Comparison of ENCODE assay signal across 8 cellular contexts in genomic region chr3:100401674-100402036, GRCh38. TPM values are rescaled to one million over a fixed set of nuclear protein-coding genes. Genes with fewer than 3 reads are reported as not detected.
DNase-seq lines count a peak whose midpoint lies in the region; ATAC-seq and TF ChIP-seq lines count a peak whose summit lies in the region.

No MANE protein-coding gene starts in this region.

- TF ChIP-seq CTCF in AG09309 (IDR thresholded peaks at IDR 0.05; ENCODE audit: control insufficient read depth, insufficient read depth, low read depth, low read length, missing control alignments) = no peak

- H3K4me1 ChIP-seq in SJCRH30 = no peaks in the 10 kb centered on the region

- H3K27ac ChIP-seq in SJCRH30 = peak overlapping the region; percentile 93

- H3K4me3 ChIP-seq in AG09309 (ENCODE audit: control insufficient read depth, low read depth, low read length) (peak overlapping the region; percentile 92), SJCRH30 (peak overlapping the region; percentile 78), iPS-18c (ENCODE audit: insufficient read depth, low read depth, low read length) (peak overlapping the region; percentile 65)

- H3K36me3 ChIP-seq in SJCRH30 = peaks cover 9% of the 10 kb centered on the region

- H3K9me3 ChIP-seq in SJCRH30 (replicated peaks) (no peaks in the 10 kb centered on the region), iPS-18c (ENCODE audit: control insufficient read depth, insufficient read depth, low read length) (no peaks in the 10 kb centered on the region)

- ATAC-seq in GM18868 (IDR thresholded peaks at IDR 0.05; ENCODE audit: unreplicated experiment) (peak; percentile 14), HG03135 (IDR thresholded peaks at IDR 0.05; ENCODE audit: unreplicated experiment) (peak; percentile 15)

- DNase-seq in AG09309 (ENCODE audit: low read depth) (no peak), SJCRH30 (peak in 1 of 2 experiments; percentile 63), anterior cingulate cortex (lab: John Stamatoyannopoulos, UW) (peak in 39 of 58 donors; percentile 11 to 76 (median 46)), NCI-H1048 (lab: John Stamatoyannopoulos, UW) (no peak)
- peak; percentile 31 for DNase-seq in stimulated activated CD4-positive, alpha-beta T cell treated with anti-CD3 and anti-CD28 coated beads, Interleukin-12 subunit alpha, Interleukin-12 subunit beta, amount 100 ng/mL, for 4 hours

- H3K27me3 ChIP-seq in SJCRH30 = no peaks in the 10 kb centered on the region

RNA-seq across cellular contexts. Expression of gene LNP1, which starts 0.3 kb away (rescaled TPM):
- total RNA-seq in SJCRH30 (2014; rRNA removed; shearing (Covaris generic)) = 10.1 and 10.5 TPM in 2 replicates

RNA-seq across cellular contexts. Expression of gene TOMM70, which starts 0.8 kb away (rescaled TPM):
- 119 and 120 TPM in 2 replicates for total RNA-seq in SJCRH30 (2014; rRNA removed; shearing (Covaris generic))

Comparison
In these comparisons a context has a peak if more than half of its experiments do, and no peak if none do; other contexts are left out.
1. DNase-seq: peak in anterior cingulate cortex (39 of 58) and stimulated activated CD4-positive, alpha-beta T cell treated with anti-CD3 and anti-CD28 coated beads, Interleukin-12 subunit alpha, Interleukin-12 subunit beta, amount 100 ng/mL, for 4 hours (single experiment); none in AG09309 (single experiment) and NCI-H1048 (single experiment).
2. Peak in every context shown above with its lines, with median percentiles within 50 percentile points of each other: H3K4me3 ChIP-seq.